12 cellular contexts compared by ENCODE assay signal in the genomic region with DNA sequence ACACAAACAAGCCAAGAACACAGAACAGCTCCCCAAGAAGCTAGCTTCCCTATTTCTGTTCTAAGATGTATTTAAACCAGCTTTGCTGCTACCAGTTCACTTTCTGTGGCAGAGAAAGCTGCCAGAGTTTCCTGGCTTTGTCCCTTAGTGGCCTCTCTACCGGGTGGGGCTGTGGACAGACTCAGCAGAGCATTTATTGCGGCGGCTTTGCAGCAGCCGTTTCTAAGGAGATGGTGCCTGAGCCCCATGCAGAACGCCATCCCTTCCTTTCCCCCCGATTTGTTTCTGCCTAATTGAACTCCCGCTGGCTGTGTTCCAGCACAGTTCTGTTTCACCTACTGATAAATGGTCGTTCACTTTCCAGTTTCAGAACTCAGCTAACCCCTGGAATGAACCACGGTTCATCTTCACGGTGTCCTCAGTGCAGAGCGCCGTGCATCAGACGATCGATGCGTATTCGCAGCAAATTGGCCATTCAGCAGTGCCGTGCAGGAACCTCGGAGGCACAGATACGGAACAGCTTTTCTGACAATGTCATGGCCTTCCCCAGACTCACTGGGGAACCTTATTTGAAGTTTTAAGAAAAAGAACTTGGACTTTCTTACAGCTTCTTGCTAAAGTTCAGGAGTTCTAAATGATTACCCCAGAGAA. TPM values are rescaled to one million over a fixed set of nuclear protein-coding genes. Genes with fewer than 3 reads are reported as not detected.
DNase-seq lines count a peak whose midpoint lies in the region; ATAC-seq, FAIRE-seq and TF ChIP-seq lines count a peak whose summit lies in the region.
"Had no signal": no experiment of that assay in that cellular context is flagged by ENCODE, and none has a peak within 500 bp of the region (broad histone marks: within the 10 kb centered on the region; RNA-seq: fewer than 3 reads in every experiment).

No MANE protein-coding gene starts in this region.

- peaks cover 1% of the 10 kb centered on the region for H3K27me3 Mint-ChIP-seq in dendritic cell treated with granulocyte-macrophage colony-stimulating factor and Interleukin-4, amounts not matched to agents 40 ng/mL and 50 ng/mL, for 4 days
- H3K27me3 Mint-ChIP-seq in activated T-cell treated with anti-CD3 and anti-CD28 coated beads, Interleukin-2, amount 50 U/mL, for 72 hours (ENCODE audit: low read depth): no peaks in the 10 kb centered on the region

- H3K9me3 Mint-ChIP-seq in dendritic cell treated with granulocyte-macrophage colony-stimulating factor and Interleukin-4, amounts not matched to agents 40 ng/mL and 50 ng/mL, for 4 days: peaks cover 21% of the 10 kb centered on the region
- H3K9me3 Mint-ChIP-seq in activated T-cell treated with anti-CD3 and anti-CD28 coated beads, Interleukin-2, amount 50 U/mL, for 72 hours: peaks cover 0 to 8% of the 10 kb centered on the region in 2 donors

- DNase-seq in GM12891 (ENCODE audit: insufficient read length, low spot score): no peak
- DNase-seq in Karpas-422: no peak
- DNase-seq in pons (ENCODE audit: low spot score): peak; percentile 94
- DNase-seq in activated T-cell treated with anti-CD3 and anti-CD28 coated beads, Interleukin-2, amount 50 U/mL, for 72 hours: no peak
- DNase-seq in stimulated activated CD4-positive, alpha-beta T cell treated with anti-CD3 and anti-CD28 coated beads, Interleukin-4, amount 100 ng/mL, for 24 hours: no peak
- no peak for DNase-seq in GOT3 (lab: John Stamatoyannopoulos, UW)
- DNase-seq: aorta, erythroblast had no signal

- no peak overlapping the region for H3K4me2 ChIP-seq in Karpas-422 (ENCODE audit: low read depth, low read length, poor library complexity, severe bottlenecking)

- peaks cover 13% of the 10 kb centered on the region; the same call in 1 of the 2 replicates for H3K36me3 ChIP-seq in Karpas-422 (ENCODE audit: insufficient read depth, low read length)
- H3K36me3 ChIP-seq: tibial artery had no signal

- H3K79me2 ChIP-seq in Karpas-422 (ENCODE audit: low read length): no peaks in the 10 kb centered on the region

- peaks cover 24% of the 10 kb centered on the region for H3K4me1 Mint-ChIP-seq in dendritic cell treated with granulocyte-macrophage colony-stimulating factor and Interleukin-4, amounts not matched to agents 40 ng/mL and 50 ng/mL, for 4 days (ENCODE audit: low read depth)
- no peaks in the 10 kb centered on the region for H3K4me1 Mint-ChIP-seq in activated T-cell treated with anti-CD3 and anti-CD28 coated beads, Interleukin-2, amount 50 U/mL, for 72 hours (ENCODE audit: low read depth)

- H3K4me3 Mint-ChIP-seq in dendritic cell treated with granulocyte-macrophage colony-stimulating factor and Interleukin-4, amounts not matched to agents 40 ng/mL and 50 ng/mL, for 4 days: peak overlapping the region; percentile 31
- no peak overlapping the region for H3K4me3 Mint-ChIP-seq in activated T-cell treated with anti-CD3 and anti-CD28 coated beads, Interleukin-2, amount 50 U/mL, for 72 hours

- ATAC-seq in activated T-cell treated with anti-CD3 and anti-CD28 coated beads, Interleukin-2, amount 50 U/mL, for 72 hours (replicated peaks in 1 of 2): no peak
- ATAC-seq in GM21528 (IDR thresholded peaks at IDR 0.05; ENCODE audit: low FRiP score, unreplicated experiment): no peak

- H3K9ac ChIP-seq in Karpas-422 (ENCODE audit: low read length): no peak overlapping the region

- no peak overlapping the region for H2AFZ ChIP-seq in Karpas-422 (ENCODE audit: low read length)

- peak overlapping the region; percentile 50 for H3K27ac Mint-ChIP-seq in dendritic cell treated with granulocyte-macrophage colony-stimulating factor and Interleukin-4, amounts not matched to agents 40 ng/mL and 50 ng/mL, for 4 days
- H3K27ac Mint-ChIP-seq in activated T-cell treated with anti-CD3 and anti-CD28 coated beads, Interleukin-2, amount 50 U/mL, for 72 hours: no peak overlapping the region

- no peaks in the 10 kb centered on the region for H3K9me2 ChIP-seq in Karpas-422 (replicated peaks; ENCODE audit: insufficient read depth, low read length)

- peak; percentile 89 for FAIRE-seq in GM12891 (lab: Jason Lieb, UNC)

- no peak for TF ChIP-seq POLR2A in GM12891 (IDR thresholded peaks at IDR 0.05; ENCODE audit: low read depth, low read length)

- intact Hi-C loops in dendritic cell treated with granulocyte-macrophage colony-stimulating factor and Interleukin-4, amounts not matched to agents 40 ng/mL and 50 ng/mL, for 4 days (cut with micrococcal nuclease): no loop called here

- H3K27me3 ChIP-seq in Karpas-422 (ENCODE audit: low read length): no peaks in the 10 kb centered on the region

- no peak overlapping the region for H3K4me3 ChIP-seq in Karpas-422 (ENCODE audit: low read length)
- H3K4me3 ChIP-seq: SK-N-MC, tibial artery had no signal

- H3K4me1 ChIP-seq in Karpas-422 (ENCODE audit: low read length): peaks cover 19% of the 10 kb centered on the region
- H3K4me1 ChIP-seq: tibial artery had no signal

- H3K9me3 ChIP-seq in Karpas-422 (ENCODE audit: low read length): peaks cover 12% of the 10 kb centered on the region

- peak overlapping the region; percentile 77; the same call in 1 of the 2 replicates for H3K27ac ChIP-seq in Karpas-422 (ENCODE audit: low read length)
- H3K27ac ChIP-seq: SK-N-MC, tibial artery had no signal

- H4K20me1 ChIP-seq in Karpas-422 (ENCODE audit: insufficient read depth, low read depth, low read length): no peaks in the 10 kb centered on the region

- no peaks in the 10 kb centered on the region for H3K36me3 Mint-ChIP-seq in dendritic cell treated with granulocyte-macrophage colony-stimulating factor and Interleukin-4, amounts not matched to agents 40 ng/mL and 50 ng/mL, for 4 days (ENCODE audit: low read depth)
- peaks cover 0 to 3% of the 10 kb centered on the region in 2 donors for H3K36me3 Mint-ChIP-seq in activated T-cell treated with anti-CD3 and anti-CD28 coated beads, Interleukin-2, amount 50 U/mL, for 72 hours (ENCODE audit: insufficient read depth in 2 of 2)

TF ChIP-seq in GM12891, 5 proteins besides CTCF, POLR2A, EP300 and RAD21:
- no peak for TF ChIP-seq TAF1 (IDR thresholded peaks at IDR 0.05; ENCODE audit: low read depth, low read length)
- TF ChIP-seq POLR2AphosphoS5 (IDR thresholded peaks at IDR 0.05; ENCODE audit: low read depth, low read length): no peak
- TF ChIP-seq PAX5 (IDR thresholded peaks at IDR 0.05; ENCODE audit: insufficient read depth, low read length, severe bottlenecking): no peak
- no peak for TF ChIP-seq POU2F2 (IDR thresholded peaks at IDR 0.05; ENCODE audit: low read depth, low read length)
- no peak for TF ChIP-seq SPI1 (IDR thresholded peaks at IDR 0.05; ENCODE audit: low read depth, low read length)
TF ChIP-seq in GM12891: peak in this region for 0.

RNA-seq across cellular contexts. Expression of gene SFMBT2, which starts 33.9 kb away (rescaled TPM):
- polyA plus RNA-seq in GM12891 (2012; ENCODE audit: low read depth, missing spikeins): 9.5 TPM
- total RNA-seq in Karpas-422 (2014; rRNA removed; shearing (Covaris generic); ENCODE audit: low replicate concordance): 28.8 and 41.5 TPM in 2 replicates
- total RNA-seq in activated T-cell treated with anti-CD3 and anti-CD28 coated beads, Interleukin-2, amount 50 U/mL, for 72 hours: 10 to 100 TPM; 28.2 to 42.1 TPM
